ENCODE assay signal across 1 cellular context in the genomic region with DNA sequence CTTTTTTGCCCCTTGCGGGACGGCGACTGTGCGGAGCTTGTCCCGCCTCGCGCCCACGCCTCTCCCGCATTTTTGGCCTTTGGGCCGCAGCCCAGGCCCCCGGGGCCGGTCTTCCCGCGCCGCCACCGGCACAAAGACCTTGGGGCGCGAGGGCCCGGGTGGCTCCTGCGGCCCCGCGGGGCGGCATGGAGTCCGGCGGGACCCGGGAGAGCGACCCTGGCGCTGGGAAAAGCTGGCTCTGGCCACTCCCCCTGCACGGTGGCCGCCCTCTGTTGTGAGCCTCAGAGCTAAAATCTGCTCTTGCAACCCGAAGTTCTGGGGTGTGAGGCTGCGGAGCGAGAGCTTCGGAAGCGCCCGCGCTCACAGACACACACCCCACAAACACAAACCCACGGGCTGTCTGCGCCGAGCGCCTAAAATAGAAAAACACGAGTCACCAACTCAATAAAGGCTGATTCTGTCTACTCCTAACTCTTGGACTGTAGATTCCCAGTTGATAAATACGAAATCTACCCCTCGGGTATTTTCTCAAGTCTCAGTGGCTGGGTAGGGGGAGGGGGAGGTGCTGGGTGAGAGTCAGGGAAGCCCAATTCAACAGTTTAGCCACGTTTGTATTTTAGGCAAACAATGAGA.
TF ChIP-seq lines count a peak whose summit lies in the region.

No MANE protein-coding gene starts in this region.

TF ChIP-seq in HepG2, 621 proteins besides CTCF, POLR2A, EP300 and RAD21 (continued from another document and continues in another):
- TF ChIP-seq, protein P1, sequence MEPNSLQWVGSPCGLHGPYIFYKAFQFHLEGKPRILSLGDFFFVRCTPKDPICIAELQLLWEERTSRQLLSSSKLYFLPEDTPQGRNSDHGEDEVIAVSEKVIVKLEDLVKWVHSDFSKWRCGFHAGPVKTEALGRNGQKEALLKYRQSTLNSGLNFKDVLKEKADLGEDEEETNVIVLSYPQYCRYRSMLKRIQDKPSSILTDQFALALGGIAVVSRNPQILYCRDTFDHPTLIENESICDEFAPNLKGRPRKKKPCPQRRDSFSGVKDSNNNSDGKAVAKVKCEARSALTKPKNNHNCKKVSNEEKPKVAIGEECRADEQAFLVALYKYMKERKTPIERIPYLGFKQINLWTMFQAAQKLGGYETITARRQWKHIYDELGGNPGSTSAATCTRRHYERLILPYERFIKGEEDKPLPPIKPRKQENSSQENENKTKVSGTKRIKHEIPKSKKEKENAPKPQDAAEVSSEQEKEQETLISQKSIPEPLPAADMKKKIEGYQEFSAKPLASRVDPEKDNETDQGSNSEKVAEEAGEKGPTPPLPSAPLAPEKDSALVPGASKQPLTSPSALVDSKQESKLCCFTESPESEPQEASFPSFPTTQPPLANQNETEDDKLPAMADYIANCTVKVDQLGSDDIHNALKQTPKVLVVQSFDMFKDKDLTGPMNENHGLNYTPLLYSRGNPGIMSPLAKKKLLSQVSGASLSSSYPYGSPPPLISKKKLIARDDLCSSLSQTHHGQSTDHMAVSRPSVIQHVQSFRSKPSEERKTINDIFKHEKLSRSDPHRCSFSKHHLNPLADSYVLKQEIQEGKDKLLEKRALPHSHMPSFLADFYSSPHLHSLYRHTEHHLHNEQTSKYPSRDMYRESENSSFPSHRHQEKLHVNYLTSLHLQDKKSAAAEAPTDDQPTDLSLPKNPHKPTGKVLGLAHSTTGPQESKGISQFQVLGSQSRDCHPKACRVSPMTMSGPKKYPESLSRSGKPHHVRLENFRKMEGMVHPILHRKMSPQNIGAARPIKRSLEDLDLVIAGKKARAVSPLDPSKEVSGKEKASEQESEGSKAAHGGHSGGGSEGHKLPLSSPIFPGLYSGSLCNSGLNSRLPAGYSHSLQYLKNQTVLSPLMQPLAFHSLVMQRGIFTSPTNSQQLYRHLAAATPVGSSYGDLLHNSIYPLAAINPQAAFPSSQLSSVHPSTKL (CRISPR knock-in tag; IDR thresholded peaks at IDR 0.05) = peak; percentile 36; the same call in 1 of the 2 replicates
- TF ChIP-seq, protein P2, sequence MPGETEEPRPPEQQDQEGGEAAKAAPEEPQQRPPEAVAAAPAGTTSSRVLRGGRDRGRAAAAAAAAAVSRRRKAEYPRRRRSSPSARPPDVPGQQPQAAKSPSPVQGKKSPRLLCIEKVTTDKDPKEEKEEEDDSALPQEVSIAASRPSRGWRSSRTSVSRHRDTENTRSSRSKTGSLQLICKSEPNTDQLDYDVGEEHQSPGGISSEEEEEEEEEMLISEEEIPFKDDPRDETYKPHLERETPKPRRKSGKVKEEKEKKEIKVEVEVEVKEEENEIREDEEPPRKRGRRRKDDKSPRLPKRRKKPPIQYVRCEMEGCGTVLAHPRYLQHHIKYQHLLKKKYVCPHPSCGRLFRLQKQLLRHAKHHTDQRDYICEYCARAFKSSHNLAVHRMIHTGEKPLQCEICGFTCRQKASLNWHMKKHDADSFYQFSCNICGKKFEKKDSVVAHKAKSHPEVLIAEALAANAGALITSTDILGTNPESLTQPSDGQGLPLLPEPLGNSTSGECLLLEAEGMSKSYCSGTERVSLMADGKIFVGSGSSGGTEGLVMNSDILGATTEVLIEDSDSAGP (CRISPR knock-in tag; IDR thresholded peaks at IDR 0.05; ENCODE audit: borderline replicate concordance) = peak; percentile 61; the same call in 1 of the 2 replicates
- TF ChIP-seq, protein P3, sequence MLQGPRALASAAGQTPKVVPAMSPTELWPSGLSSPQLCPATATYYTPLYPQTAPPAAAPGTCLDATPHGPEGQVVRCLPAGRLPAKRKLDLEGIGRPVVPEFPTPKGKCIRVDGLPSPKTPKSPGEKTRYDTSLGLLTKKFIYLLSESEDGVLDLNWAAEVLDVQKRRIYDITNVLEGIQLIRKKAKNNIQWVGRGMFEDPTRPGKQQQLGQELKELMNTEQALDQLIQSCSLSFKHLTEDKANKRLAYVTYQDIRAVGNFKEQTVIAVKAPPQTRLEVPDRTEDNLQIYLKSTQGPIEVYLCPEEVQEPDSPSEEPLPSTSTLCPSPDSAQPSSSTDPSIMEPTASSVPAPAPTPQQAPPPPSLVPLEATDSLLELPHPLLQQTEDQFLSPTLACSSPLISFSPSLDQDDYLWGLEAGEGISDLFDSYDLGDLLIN (CRISPR knock-in tag; IDR thresholded peaks at IDR 0.05; ENCODE audit: borderline replicate concordance) = 0 out of 2 replicates have a peak, but pooled peaks have one; percentile 19
- TF ChIP-seq ATF7 (IDR thresholded peaks at IDR 0.05) = no peak
- TF ChIP-seq ATF7 (CRISPR knock-in tag; IDR thresholded peaks at IDR 0.05) = no peak
- TF ChIP-seq MYC (CRISPR knock-in tag; IDR thresholded peaks at IDR 0.05; ENCODE audit: borderline replicate concordance) = peak; percentile 75
- TF ChIP-seq, protein P4, sequence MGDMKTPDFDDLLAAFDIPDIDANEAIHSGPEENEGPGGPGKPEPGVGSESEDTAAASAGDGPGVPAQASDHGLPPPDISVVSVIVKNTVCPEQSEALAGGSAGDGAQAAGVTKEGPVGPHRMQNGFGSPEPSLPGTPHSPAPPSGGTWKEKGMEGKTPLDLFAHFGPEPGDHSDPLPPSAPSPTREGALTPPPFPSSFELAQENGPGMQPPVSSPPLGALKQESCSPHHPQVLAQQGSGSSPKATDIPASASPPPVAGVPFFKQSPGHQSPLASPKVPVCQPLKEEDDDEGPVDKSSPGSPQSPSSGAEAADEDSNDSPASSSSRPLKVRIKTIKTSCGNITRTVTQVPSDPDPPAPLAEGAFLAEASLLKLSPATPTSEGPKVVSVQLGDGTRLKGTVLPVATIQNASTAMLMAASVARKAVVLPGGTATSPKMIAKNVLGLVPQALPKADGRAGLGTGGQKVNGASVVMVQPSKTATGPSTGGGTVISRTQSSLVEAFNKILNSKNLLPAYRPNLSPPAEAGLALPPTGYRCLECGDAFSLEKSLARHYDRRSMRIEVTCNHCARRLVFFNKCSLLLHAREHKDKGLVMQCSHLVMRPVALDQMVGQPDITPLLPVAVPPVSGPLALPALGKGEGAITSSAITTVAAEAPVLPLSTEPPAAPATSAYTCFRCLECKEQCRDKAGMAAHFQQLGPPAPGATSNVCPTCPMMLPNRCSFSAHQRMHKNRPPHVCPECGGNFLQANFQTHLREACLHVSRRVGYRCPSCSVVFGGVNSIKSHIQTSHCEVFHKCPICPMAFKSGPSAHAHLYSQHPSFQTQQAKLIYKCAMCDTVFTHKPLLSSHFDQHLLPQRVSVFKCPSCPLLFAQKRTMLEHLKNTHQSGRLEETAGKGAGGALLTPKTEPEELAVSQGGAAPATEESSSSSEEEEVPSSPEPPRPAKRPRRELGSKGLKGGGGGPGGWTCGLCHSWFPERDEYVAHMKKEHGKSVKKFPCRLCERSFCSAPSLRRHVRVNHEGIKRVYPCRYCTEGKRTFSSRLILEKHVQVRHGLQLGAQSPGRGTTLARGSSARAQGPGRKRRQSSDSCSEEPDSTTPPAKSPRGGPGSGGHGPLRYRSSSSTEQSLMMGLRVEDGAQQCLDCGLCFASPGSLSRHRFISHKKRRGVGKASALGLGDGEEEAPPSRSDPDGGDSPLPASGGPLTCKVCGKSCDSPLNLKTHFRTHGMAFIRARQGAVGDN (CRISPR knock-in tag; IDR thresholded peaks at IDR 0.05) = peak; percentile 89
- TF ChIP-seq, protein P5, sequence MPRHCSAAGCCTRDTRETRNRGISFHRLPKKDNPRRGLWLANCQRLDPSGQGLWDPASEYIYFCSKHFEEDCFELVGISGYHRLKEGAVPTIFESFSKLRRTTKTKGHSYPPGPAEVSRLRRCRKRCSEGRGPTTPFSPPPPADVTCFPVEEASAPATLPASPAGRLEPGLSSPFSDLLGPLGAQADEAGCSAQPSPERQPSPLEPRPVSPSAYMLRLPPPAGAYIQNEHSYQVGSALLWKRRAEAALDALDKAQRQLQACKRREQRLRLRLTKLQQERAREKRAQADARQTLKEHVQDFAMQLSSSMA (CRISPR knock-in tag; IDR thresholded peaks at IDR 0.05) = peak; percentile 47; the same call in 1 of the 2 replicates
- TF ChIP-seq, protein P6, sequence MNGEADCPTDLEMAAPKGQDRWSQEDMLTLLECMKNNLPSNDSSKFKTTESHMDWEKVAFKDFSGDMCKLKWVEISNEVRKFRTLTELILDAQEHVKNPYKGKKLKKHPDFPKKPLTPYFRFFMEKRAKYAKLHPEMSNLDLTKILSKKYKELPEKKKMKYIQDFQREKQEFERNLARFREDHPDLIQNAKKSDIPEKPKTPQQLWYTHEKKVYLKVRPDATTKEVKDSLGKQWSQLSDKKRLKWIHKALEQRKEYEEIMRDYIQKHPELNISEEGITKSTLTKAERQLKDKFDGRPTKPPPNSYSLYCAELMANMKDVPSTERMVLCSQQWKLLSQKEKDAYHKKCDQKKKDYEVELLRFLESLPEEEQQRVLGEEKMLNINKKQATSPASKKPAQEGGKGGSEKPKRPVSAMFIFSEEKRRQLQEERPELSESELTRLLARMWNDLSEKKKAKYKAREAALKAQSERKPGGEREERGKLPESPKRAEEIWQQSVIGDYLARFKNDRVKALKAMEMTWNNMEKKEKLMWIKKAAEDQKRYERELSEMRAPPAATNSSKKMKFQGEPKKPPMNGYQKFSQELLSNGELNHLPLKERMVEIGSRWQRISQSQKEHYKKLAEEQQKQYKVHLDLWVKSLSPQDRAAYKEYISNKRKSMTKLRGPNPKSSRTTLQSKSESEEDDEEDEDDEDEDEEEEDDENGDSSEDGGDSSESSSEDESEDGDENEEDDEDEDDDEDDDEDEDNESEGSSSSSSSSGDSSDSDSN (CRISPR knock-in tag; IDR thresholded peaks at IDR 0.05) = peak; percentile 92
- TF ChIP-seq PHF8 (CRISPR knock-in tag; IDR thresholded peaks at IDR 0.05) = peak; percentile 83
- TF ChIP-seq, protein P7, sequence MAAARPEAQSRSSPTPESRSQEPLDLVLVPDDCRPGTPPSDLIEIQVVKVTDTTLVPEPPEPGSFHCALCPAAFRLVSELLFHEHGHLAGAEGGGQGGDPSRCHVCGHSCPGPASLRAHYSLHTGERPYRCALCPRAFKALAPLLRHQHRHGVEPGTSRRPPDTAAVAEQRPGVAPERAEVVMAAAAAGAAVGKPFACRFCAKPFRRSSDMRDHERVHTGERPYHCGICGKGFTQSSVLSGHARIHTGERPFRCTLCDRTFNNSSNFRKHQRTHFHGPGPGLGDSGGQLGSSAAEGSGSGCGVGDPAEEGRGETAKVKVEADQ (CRISPR knock-in tag; IDR thresholded peaks at IDR 0.05; ENCODE audit: borderline replicate concordance) = peak; percentile 28; the same call in 1 of the 2 replicates
- TF ChIP-seq KMT2A (CRISPR knock-in tag; IDR thresholded peaks at IDR 0.05) = peak; percentile 35; the same call in 1 of the 2 replicates
- no peak for TF ChIP-seq NONO (IDR thresholded peaks at IDR 0.05)
- peak; percentile 56; the same call in 1 of the 2 replicates for TF ChIP-seq NONO (CRISPR knock-in tag; conservative IDR thresholded peaks at IDR 0.05)
- no peak for TF ChIP-seq ZBTB7A (CRISPR knock-in tag; IDR thresholded peaks at IDR 0.05)
- TF ChIP-seq, protein P8, sequence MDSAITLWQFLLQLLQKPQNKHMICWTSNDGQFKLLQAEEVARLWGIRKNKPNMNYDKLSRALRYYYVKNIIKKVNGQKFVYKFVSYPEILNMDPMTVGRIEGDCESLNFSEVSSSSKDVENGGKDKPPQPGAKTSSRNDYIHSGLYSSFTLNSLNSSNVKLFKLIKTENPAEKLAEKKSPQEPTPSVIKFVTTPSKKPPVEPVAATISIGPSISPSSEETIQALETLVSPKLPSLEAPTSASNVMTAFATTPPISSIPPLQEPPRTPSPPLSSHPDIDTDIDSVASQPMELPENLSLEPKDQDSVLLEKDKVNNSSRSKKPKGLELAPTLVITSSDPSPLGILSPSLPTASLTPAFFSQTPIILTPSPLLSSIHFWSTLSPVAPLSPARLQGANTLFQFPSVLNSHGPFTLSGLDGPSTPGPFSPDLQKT (CRISPR knock-in tag; IDR thresholded peaks at IDR 0.05; ENCODE audit: borderline replicate concordance) = no peak
- TF ChIP-seq, protein P9, sequence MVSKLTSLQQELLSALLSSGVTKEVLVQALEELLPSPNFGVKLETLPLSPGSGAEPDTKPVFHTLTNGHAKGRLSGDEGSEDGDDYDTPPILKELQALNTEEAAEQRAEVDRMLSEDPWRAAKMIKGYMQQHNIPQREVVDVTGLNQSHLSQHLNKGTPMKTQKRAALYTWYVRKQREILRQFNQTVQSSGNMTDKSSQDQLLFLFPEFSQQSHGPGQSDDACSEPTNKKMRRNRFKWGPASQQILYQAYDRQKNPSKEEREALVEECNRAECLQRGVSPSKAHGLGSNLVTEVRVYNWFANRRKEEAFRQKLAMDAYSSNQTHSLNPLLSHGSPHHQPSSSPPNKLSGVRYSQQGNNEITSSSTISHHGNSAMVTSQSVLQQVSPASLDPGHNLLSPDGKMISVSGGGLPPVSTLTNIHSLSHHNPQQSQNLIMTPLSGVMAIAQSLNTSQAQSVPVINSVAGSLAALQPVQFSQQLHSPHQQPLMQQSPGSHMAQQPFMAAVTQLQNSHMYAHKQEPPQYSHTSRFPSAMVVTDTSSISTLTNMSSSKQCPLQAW (CRISPR knock-in tag; IDR thresholded peaks at IDR 0.05) = peak; percentile 43; the same call in 1 of the 2 replicates
- peak; percentile 54; the same call in 1 of the 2 replicates for TF ChIP-seq KDM2A (CRISPR knock-in tag; IDR thresholded peaks at IDR 0.05; ENCODE audit: borderline replicate concordance, low read depth)
- 0 out of 2 replicates have a peak, but pooled peaks have one; percentile 56 for TF ChIP-seq ZNF792 (CRISPR knock-in tag; IDR thresholded peaks at IDR 0.05)
- TF ChIP-seq, protein P10, sequence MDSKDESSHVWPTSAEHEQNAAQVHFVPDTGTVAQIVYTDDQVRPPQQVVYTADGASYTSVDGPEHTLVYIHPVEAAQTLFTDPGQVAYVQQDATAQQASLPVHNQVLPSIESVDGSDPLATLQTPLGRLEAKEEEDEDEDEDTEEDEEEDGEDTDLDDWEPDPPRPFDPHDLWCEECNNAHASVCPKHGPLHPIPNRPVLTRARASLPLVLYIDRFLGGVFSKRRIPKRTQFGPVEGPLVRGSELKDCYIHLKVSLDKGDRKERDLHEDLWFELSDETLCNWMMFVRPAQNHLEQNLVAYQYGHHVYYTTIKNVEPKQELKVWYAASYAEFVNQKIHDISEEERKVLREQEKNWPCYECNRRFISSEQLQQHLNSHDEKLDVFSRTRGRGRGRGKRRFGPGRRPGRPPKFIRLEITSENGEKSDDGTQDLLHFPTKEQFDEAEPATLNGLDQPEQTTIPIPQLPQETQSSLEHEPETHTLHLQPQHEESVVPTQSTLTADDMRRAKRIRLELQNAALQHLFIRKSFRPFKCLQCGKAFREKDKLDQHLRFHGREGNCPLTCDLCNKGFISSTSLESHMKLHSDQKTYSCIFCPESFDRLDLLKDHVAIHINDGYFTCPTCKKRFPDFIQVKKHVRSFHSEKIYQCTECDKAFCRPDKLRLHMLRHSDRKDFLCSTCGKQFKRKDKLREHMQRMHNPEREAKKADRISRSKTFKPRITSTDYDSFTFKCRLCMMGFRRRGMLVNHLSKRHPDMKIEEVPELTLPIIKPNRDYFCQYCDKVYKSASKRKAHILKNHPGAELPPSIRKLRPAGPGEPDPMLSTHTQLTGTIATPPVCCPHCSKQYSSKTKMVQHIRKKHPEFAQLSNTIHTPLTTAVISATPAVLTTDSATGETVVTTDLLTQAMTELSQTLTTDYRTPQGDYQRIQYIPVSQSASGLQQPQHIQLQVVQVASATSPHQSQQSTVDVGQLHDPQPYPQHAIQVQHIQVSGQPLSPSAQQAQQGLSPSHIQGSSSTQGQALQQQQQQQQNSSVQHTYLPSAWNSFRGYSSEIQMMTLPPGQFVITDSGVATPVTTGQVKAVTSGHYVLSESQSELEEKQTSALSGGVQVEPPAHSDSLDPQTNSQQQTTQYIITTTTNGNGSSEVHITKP (CRISPR knock-in tag; IDR thresholded peaks at IDR 0.05; ENCODE audit: low read depth) = peak; percentile 65; the same call in 1 of the 2 replicates
- TF ChIP-seq ARID2 (CRISPR knock-in tag; IDR thresholded peaks at IDR 0.05; ENCODE audit: borderline replicate concordance) = no peak
- TF ChIP-seq HNRNPL (IDR thresholded peaks at IDR 0.05; ENCODE audit: low read depth, low read length) = no peak
